Comparison of ENCODE assay signal across 8 cellular contexts in the genomic region with DNA sequence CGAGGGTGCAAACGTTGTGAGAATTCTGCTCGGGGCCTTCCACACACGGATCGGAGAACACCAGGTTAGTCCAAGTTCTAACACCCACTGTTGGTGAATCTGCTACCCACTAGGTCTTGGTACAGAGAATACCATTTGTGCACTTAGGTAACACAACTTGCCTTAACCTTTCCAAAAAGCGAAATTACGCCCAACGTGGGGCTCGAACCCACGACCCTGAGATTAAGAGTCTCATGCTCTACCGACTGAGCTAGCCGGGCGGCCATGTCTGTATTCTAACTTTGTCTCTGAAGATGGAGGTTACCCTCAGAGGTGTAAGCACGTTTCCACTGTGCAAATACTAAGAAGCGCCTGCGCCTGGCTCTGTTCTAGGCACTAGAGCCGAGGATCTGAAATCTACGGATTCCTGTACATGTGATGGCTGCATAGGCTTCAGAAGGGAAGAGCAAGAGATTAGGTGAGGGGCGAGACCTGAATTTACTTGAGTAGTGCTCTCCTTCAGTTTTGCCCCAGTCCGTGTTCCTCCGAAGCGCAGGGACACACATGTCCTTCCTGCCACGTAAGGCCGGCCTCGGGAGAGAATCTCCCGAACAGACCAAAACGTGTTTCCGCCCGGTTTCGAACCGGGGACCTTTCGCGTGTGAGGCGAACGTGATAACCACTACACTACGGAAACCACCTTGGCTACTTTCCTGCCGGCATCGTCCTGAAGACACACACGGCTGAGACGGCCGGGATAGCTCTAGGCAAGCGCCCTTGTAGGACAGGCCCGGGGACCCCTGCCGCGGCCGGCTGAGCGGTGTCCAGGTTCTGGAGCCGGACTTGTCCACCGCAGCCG. TPM values are rescaled to one million over a fixed set of nuclear protein-coding genes. Genes with fewer than 3 reads are reported as not detected.
DNase-seq lines count a peak whose midpoint lies in the region; ATAC-seq and TF ChIP-seq lines count a peak whose summit lies in the region.

No MANE protein-coding gene starts in this region.

- in situ Hi-C loops in GM13977 (cut with MboI; ENCODE audit: low pct_unique_long_range_greater_than_20kb, low sequenced_read_pairs, unreplicated experiment) = no loop called here

- peaks cover 46% of the 10 kb centered on the region for H3K4me1 ChIP-seq in body of pancreas

- TF ChIP-seq POLR2A in body of pancreas (IDR thresholded peaks at IDR 0.05) (no peak), erythroblast (IDR thresholded peaks at IDR 0.05; ENCODE audit: low read length) (no peak)

- 1 to 2% methylated on average over 9 to 50 of the region's 50 CpGs for WGBS in body of pancreas, 2 donors

- no peaks in the 10 kb centered on the region for H3K36me3 ChIP-seq in SK-N-MC (ENCODE audit: insufficient read depth, low read length)
- no peaks in the 10 kb centered on the region for H3K36me3 ChIP-seq in body of pancreas (replicated peaks in 1 of 2; ENCODE audit: insufficient read depth in 1 of 2, low read depth in 2 of 2)

- H3K27ac Mint-ChIP-seq in immature natural killer cell = peak overlapping the region; percentile 96 to 100 (median 98)

- no peaks in the 10 kb centered on the region for H3K36me3 Mint-ChIP-seq in immature natural killer cell

- peak overlapping the region; percentile 96 for H3K9ac ChIP-seq in SK-N-MC (ENCODE audit: insufficient read length)

- peaks cover 0 to 13% (median 5%) of the 10 kb centered on the region in 6 donors for H3K9me3 Mint-ChIP-seq in immature natural killer cell

- intact Hi-C loops in body of pancreas (cut with DNase I) = no loop called here

- peak overlapping the region; percentile 88 to 96 (median 95) for H3K4me3 Mint-ChIP-seq in immature natural killer cell

- H3K27ac ChIP-seq in SK-N-MC (peak overlapping the region; percentile 93), body of pancreas (peak overlapping the region; percentile 91 to 97 (median 96))

- H3K27me3 ChIP-seq in body of pancreas = no peaks in the 10 kb centered on the region

- ATAC-seq in HG02938 (IDR thresholded peaks at IDR 0.05; ENCODE audit: unreplicated experiment) (peak; percentile 24), body of pancreas (peak; percentile 57)

- H3K4me3 ChIP-seq in SK-N-MC (peak overlapping the region; percentile 96), body of pancreas (peak overlapping the region in 1 of 2 donors; percentile 89)

- H3K4me1 Mint-ChIP-seq in immature natural killer cell = peaks cover 69 to 74% of the 10 kb centered on the region in 2 donors

- DNase-seq in GM13977 (ENCODE audit: low spot score) (peak; percentile 78), SK-N-MC (ENCODE audit: low read depth, low spot score) (peak; percentile 91), body of pancreas (peak; percentile 95 to 98 (median 96)), immature natural killer cell (peak; percentile 94 to 95 (median 95)), erythroblast (lab: John Stamatoyannopoulos, UW) (no peak), nucleus accumbens (lab: John Stamatoyannopoulos, UW) (no peak)
- peak; percentile 99 for DNase-seq in stimulated activated CD4-positive, alpha-beta T cell treated with anti-CD3 and anti-CD28 coated beads, Interleukin-12 subunit alpha, Interleukin-12 subunit beta, amount 100 ng/mL, for 4 hours

- TF ChIP-seq CTCF in GM13977 (IDR thresholded peaks at IDR 0.05; ENCODE audit: extremely low read depth, insufficient read depth, missing control alignments) (no peak), body of pancreas (IDR thresholded peaks at IDR 0.05) (no peak)

- peaks cover 49 to 65% (median 54%) of the 10 kb centered on the region in 3 donors for H3K27me3 Mint-ChIP-seq in immature natural killer cell (ENCODE audit: low read depth in 3 of 3)

- H3K9me3 ChIP-seq in SK-N-MC (ENCODE audit: low read depth, low read length) = no peaks in the 10 kb centered on the region
- no peaks in the 10 kb centered on the region for H3K9me3 ChIP-seq in body of pancreas

RNA-seq across cellular contexts. Expression of gene TRIM41, which starts 1.1 kb away (rescaled TPM):
- total RNA-seq in body of pancreas = 10 to 100 TPM; 12.5 to 15.2 TPM
- 1 to 10 TPM in 2 of 3 donors, under 1 TPM in 1; 0.80 to 2.3 (median 1.7) TPM for polyA plus RNA-seq in immature natural killer cell

RNA-seq across cellular contexts. Expression of gene TRIM7, which starts 17.0 kb away (rescaled TPM):
- total RNA-seq in body of pancreas = 10 to 100 TPM; 11.5 to 17.9 TPM
- polyA plus RNA-seq in immature natural killer cell = under 1 TPM in 1 of 3 donors, not detected in 2; 0.50 TPM

RNA-seq across cellular contexts. Expression of gene RACK1, which starts 21.7 kb away (rescaled TPM):
- 1,000 to 10,000 TPM; 1,136 to 1,977 TPM for total RNA-seq in body of pancreas
- polyA plus RNA-seq in immature natural killer cell = 1,000 to 10,000 TPM; 1,093 to 1,304 (median 1,251) TPM

RNA-seq across cellular contexts. Expression of gene TRIM52, which starts 38.9 kb away (rescaled TPM):
- total RNA-seq in body of pancreas = 10 to 100 TPM; 16.9 to 26.0 TPM
- polyA plus RNA-seq in immature natural killer cell = 10 to 100 TPM; 16.0 to 42.6 (median 18.0) TPM

Comparison
In these comparisons a context has a peak if more than half of its experiments do, and no peak if none do; other contexts are left out.
1. DNase-seq: peak in GM13977 (single experiment), SK-N-MC (single experiment), body of pancreas (4 of 4), immature natural killer cell (3 of 3) and stimulated activated CD4-positive, alpha-beta T cell treated with anti-CD3 and anti-CD28 coated beads, Interleukin-12 subunit alpha, Interleukin-12 subunit beta, amount 100 ng/mL, for 4 hours (single experiment); none in erythroblast (0 of 2) and nucleus accumbens (0 of 56).